1 cellular context compared by ENCODE assay signal in the genomic region with DNA sequence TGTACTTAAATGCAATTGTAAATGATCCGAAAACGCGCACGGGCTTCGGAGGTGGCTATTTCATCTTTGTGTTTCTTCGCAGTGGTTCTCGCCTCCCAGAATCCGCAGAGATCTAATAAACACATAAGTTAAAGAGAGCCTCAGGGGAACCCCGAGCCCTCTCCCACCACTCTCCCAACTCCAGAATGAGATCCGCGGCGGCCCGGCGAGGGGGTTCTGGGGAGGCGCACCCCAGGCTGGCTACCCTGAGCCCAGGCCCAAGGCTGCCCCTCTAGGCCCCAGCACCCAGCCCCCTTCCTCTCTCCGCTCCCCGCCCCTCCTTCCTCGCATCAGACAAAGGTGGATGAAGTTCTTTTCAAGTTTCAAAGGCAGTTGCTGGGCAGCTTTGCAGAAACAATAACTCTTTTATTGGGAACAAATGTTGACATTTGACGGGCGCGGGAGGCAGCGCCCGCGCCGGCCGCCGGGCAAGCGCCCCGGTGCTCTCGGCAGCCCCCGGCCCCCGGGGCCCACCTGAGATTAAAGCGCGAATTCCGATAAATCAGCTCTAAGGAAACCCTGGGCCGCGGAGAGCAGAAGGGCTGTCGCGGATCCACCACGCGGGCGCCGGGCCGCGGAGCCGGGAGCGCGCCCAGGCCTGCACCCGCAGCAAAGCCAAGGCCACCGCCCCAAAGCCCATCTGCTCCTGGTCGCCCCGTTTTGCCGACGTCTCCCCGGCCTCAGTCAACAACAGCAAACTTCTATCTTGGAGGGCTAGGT.
TF ChIP-seq lines count a peak whose summit lies in the region.

No MANE protein-coding gene starts in this region.

TF ChIP-seq in WTC11, 78 proteins besides CTCF, POLR2A, EP300 and RAD21 (continued from another document):
- TF ChIP-seq, protein P1, sequence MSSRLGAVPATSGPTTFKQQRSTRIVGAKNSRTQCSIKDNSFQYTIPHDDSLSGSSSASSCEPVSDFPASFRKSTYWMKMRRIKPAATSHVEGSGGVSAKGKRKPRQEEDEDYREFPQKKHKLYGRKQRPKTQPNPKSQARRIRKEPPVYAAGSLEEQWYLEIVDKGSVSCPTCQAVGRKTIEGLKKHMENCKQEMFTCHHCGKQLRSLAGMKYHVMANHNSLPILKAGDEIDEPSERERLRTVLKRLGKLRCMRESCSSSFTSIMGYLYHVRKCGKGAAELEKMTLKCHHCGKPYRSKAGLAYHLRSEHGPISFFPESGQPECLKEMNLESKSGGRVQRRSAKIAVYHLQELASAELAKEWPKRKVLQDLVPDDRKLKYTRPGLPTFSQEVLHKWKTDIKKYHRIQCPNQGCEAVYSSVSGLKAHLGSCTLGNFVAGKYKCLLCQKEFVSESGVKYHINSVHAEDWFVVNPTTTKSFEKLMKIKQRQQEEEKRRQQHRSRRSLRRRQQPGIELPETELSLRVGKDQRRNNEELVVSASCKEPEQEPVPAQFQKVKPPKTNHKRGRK (CRISPR knock-in tag; IDR thresholded peaks at IDR 0.05; ENCODE audit: borderline replicate concordance): no peak
- TF ChIP-seq ELF4 (CRISPR knock-in tag; IDR thresholded peaks at IDR 0.05; ENCODE audit: low read depth) (no peak), NR3C1 (CRISPR knock-in tag; conservative IDR thresholded peaks at IDR 0.05; ENCODE audit: low read depth) (no peak), NFATC4 (CRISPR knock-in tag; IDR thresholded peaks at IDR 0.05) (no peak), TEAD1 (CRISPR knock-in tag; IDR thresholded peaks at IDR 0.05) (no peak), ZNF232 (CRISPR knock-in tag; IDR thresholded peaks at IDR 0.05) (no peak)
- TF ChIP-seq, protein P2, sequence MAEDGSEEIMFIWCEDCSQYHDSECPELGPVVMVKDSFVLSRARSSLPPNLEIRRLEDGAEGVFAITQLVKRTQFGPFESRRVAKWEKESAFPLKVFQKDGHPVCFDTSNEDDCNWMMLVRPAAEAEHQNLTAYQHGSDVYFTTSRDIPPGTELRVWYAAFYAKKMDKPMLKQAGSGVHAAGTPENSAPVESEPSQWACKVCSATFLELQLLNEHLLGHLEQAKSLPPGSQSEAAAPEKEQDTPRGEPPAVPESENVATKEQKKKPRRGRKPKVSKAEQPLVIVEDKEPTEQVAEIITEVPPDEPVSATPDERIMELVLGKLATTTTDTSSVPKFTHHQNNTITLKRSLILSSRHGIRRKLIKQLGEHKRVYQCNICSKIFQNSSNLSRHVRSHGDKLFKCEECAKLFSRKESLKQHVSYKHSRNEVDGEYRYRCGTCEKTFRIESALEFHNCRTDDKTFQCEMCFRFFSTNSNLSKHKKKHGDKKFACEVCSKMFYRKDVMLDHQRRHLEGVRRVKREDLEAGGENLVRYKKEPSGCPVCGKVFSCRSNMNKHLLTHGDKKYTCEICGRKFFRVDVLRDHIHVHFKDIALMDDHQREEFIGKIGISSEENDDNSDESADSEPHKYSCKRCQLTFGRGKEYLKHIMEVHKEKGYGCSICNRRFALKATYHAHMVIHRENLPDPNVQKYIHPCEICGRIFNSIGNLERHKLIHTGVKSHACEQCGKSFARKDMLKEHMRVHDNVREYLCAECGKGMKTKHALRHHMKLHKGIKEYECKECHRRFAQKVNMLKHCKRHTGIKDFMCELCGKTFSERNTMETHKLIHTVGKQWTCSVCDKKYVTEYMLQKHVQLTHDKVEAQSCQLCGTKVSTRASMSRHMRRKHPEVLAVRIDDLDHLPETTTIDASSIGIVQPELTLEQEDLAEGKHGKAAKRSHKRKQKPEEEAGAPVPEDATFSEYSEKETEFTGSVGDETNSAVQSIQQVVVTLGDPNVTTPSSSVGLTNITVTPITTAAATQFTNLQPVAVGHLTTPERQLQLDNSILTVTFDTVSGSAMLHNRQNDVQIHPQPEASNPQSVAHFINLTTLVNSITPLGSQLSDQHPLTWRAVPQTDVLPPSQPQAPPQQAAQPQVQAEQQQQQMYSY (CRISPR knock-in tag; IDR thresholded peaks at IDR 0.05): peak; percentile 49; the same call in 1 of the 2 replicates
TF ChIP-seq in WTC11: peak in this region for 2.
